26 cellular contexts compared by ENCODE assay signal in genomic region chr14:101368629-101369028, GRCh38.
"Had no signal": no experiment of that assay in that cellular context is flagged by ENCODE, and none has a peak within 500 bp of the region (broad histone marks: within the 10 kb centered on the region; RNA-seq: fewer than 3 reads in every experiment).

No MANE protein-coding gene starts in this region.

- H3K27ac Mint-ChIP-seq: dendritic cell treated with granulocyte-macrophage colony-stimulating factor and Interleukin-4, amounts not matched to agents 40 ng/mL and 50 ng/mL, for 4 days; endodermal cell; natural killer cell; stimulated activated naive CD8-positive, alpha-beta T cell treated with anti-CD3 and anti-CD28 coated beads, Interleukin-15, amount 100 ng/mL, for 72 hours; type B pancreatic cell had no signal

- H3K4me3 ChIP-seq: gastroesophageal sphincter, heart left ventricle, hepatocyte, pancreas, right lobe of liver, smooth muscle cell, suprapubic skin, uterus had no signal

- H3K27me3 Mint-ChIP-seq: type B pancreatic cell had no signal

- H3K9me3 ChIP-seq: gastroesophageal sphincter, heart left ventricle, neutrophil, pancreas, right lobe of liver, suprapubic skin, uterus had no signal

- H3K36me3 ChIP-seq: gastroesophageal sphincter, heart left ventricle, neutrophil, pancreas, right lobe of liver, suprapubic skin, uterus had no signal

- H3K27me3 ChIP-seq: hepatocyte, pancreas, right lobe of liver, uterus had no signal

- H3K4me1 Mint-ChIP-seq: natural killer cell; stimulated activated naive CD8-positive, alpha-beta T cell treated with anti-CD3 and anti-CD28 coated beads, Interleukin-15, amount 100 ng/mL, for 72 hours had no signal

- ATAC-seq: esophagus mucosa; gastroesophageal sphincter; heart left ventricle; left lobe of liver; pancreas; right lobe of liver; stimulated activated naive CD8-positive, alpha-beta T cell treated with anti-CD3 and anti-CD28 coated beads, Interleukin-15, amount 100 ng/mL, for 72 hours had no signal

- H3K36me3 Mint-ChIP-seq: natural killer cell, type B pancreatic cell had no signal

- H3K27ac ChIP-seq: epithelial cell of prostate, gastroesophageal sphincter, heart left ventricle, hepatocyte, neutrophil, pancreas, right lobe of liver, suprapubic skin had no signal

- DNase-seq: effector CD8-positive, alpha-beta T cell; endodermal cell; foreskin fibroblast; heart left ventricle; kidney; natural killer cell; pancreas; retina; right lobe of liver; stimulated activated CD4-positive, alpha-beta T cell treated with anti-CD3 and anti-CD28 coated beads, Interleukin-12 subunit alpha, Interleukin-12 subunit beta, amount 100 ng/mL, for 4 hours; stimulated activated CD4-positive, alpha-beta T cell treated with anti-CD3 and anti-CD28 coated beads, Interleukin-1b, Interleukin-23, amount 100 ng/mL, for 48 hours; stimulated activated CD4-positive, alpha-beta T cell treated with anti-CD3 and anti-CD28 coated beads, Interleukin-4, amount 100 ng/mL, for 1 hour; stimulated activated CD8-positive, alpha-beta memory T cell treated with anti-CD3 and anti-CD28 coated beads, Interleukin-4, amount 100 ng/mL, for 48 hours; stimulated activated naive CD4-positive, alpha-beta T cell; stimulated activated naive CD8-positive, alpha-beta T cell treated with anti-CD3 and anti-CD28 coated beads, Interleukin-15, amount 100 ng/mL, for 72 hours had no signal

- H3K4me3 Mint-ChIP-seq: dendritic cell treated with granulocyte-macrophage colony-stimulating factor and Interleukin-4, amounts not matched to agents 40 ng/mL and 50 ng/mL, for 4 days; endodermal cell; natural killer cell; stimulated activated naive CD8-positive, alpha-beta T cell treated with anti-CD3 and anti-CD28 coated beads, Interleukin-15, amount 100 ng/mL, for 72 hours; type B pancreatic cell had no signal

- H3K9me3 Mint-ChIP-seq: dendritic cell treated with granulocyte-macrophage colony-stimulating factor and Interleukin-4, amounts not matched to agents 40 ng/mL and 50 ng/mL, for 4 days; endodermal cell; natural killer cell; stimulated activated naive CD8-positive, alpha-beta T cell treated with anti-CD3 and anti-CD28 coated beads, Interleukin-15, amount 100 ng/mL, for 72 hours; type B pancreatic cell had no signal

- H3K4me1 ChIP-seq: heart left ventricle, pancreas had no signal
